22 cellular contexts compared by ENCODE assay signal in genomic region chr3:186356152-186356551, GRCh38. TPM values are rescaled to one million over a fixed set of nuclear protein-coding genes. Genes with fewer than 3 reads are reported as not detected.
"Had no signal": no experiment of that assay in that cellular context is flagged by ENCODE, and none has a peak within 500 bp of the region (broad histone marks: within the 10 kb centered on the region; RNA-seq: fewer than 3 reads in every experiment).

No MANE protein-coding gene starts in this region.

- H3K36me3 ChIP-seq: SJCRH30 had no signal

- DNase-seq: KBM-7, MV-4-11, NCI-H1048, NCI-H1105, NCI-H1417, NCI-H1436 treated with DMSO at 0.1 percent for 48 hours, NCI-H1694, NCI-H187 treated with DMSO at 0.1 percent for 48 hours, NCI-H2029 treated with DMSO at 0.1 percent for 48 hours, NCI-H2171, NCI-H226, NCI-H446, NCI-H510A, NCI-H524 treated with DMSO at 0.1 percent for 48 hours, NCI-H69, NCI-H774, RPMI8226, SHP77 treated with DMSO at 0.1 percent for 48 hours, SJCRH30 had no signal

- H3K4me1 ChIP-seq: SJCRH30 had no signal

- ATAC-seq: SK-N-SH treated with all-trans-retinoic acid at 6 μM for 48 hours had no signal

- H3K27me3 ChIP-seq: SJCRH30 had no signal

- H3K9me3 ChIP-seq: SJCRH30 had no signal

- H3K4me3 ChIP-seq: SJCRH30 had no signal

- H3K27ac ChIP-seq: HL-60, SJCRH30 had no signal

RNA-seq across cellular contexts. Expression of gene DGKG, which starts 5.9 kb away (rescaled TPM):
- total RNA-seq: MCF 10A had no signal
